Comparison of ENCODE assay signal across 1 cellular context in genomic region chr12:9750276-9751203, GRCh38.
TF ChIP-seq lines count a peak whose summit lies in the region.

No MANE protein-coding gene starts in this region.

TF ChIP-seq in IMR-90, 13 proteins besides CTCF, POLR2A, EP300 and RAD21 (continued from another document):
- peak; percentile 87; the same call in 1 of the 2 replicates for TF ChIP-seq MAZ (IDR thresholded peaks at IDR 0.05; ENCODE audit: borderline replicate concordance, low read depth, low read length)
